In the genomic region with DNA sequence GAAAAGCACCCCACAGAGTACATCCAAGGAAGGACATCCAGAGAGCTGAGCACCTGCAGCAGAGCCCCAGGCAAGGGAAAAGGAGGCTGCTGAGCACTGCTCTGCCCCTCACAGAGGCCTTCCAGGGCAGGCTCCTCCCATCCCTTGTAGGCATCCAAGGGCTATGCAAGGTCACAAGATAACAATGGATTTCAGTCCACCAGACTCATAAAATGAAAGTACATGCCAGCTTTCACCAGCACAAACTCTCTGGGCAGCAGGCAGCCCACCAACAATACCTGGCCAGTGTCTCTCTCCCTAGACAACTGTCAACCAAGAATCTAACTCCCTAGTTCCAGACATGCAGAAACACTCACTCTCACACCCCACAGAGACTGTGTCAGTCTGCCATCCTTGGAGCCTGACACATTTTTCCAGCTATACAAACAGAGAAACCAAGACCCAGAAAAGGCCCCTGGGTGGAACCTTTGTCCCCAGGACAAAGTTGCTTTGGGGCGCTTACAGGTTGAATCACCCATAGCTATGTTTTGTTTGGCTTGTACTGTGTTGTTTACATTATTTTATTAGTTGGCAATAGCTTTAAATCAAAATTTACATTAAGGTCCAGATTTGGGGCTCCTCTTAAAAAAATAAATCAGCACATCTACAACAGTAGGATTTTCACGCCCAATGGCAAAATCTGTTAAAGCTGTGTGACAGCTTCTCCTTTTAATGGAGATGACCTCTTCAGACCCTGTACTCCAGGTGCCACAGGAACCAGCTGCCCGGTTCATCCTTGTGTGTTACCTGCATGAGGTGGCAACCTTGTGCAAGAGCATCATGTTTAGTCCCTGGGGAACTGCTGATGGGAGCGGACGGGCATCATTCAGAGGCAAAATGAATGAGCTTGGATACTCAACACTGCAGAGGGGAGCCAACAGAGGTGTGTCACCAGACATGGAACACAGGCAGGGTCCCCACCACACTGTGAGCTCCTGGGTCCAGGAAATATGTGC, we compare ENCODE assay signal across 17 cellular contexts. TPM values are rescaled to one million over a fixed set of nuclear protein-coding genes. Genes with fewer than 3 reads are reported as not detected.
DNase-seq lines count a peak whose midpoint lies in the region; ATAC-seq and TF ChIP-seq lines count a peak whose summit lies in the region.
"Had no signal": no experiment of that assay in that cellular context is flagged by ENCODE, and none has a peak within 500 bp of the region (broad histone marks: within the 10 kb centered on the region; RNA-seq: fewer than 3 reads in every experiment).

No MANE protein-coding gene starts in this region.

- H3K4me1 ChIP-seq in SK-N-SH (ENCODE audit: control insufficient read depth in 1 of 2, insufficient read depth in 2 of 2, low read depth in 1 of 2, low read length in 1 of 2) = peaks cover 0 to 18% of the 10 kb centered on the region in 2 experiments; a peak in 1 of 4 replicates
- H3K4me1 ChIP-seq in RWPE2 (ENCODE audit: insufficient read depth, poor library complexity, severe bottlenecking) = no peaks in the 10 kb centered on the region
- H3K4me1 ChIP-seq in spleen = peaks cover 14 to 44% (median 35%) of the 10 kb centered on the region in 6 donors
- peaks cover 13% of the 10 kb centered on the region for H3K4me1 ChIP-seq in OCI-LY7 (ENCODE audit: insufficient read depth, low read length, poor library complexity, severe bottlenecking)

- POLR2A ChIA-PET in SK-N-SH (lab: Yijun Ruan, JAX) = interaction anchor here (0.7 to 1.0 kb wide), 2 partner anchors 11 to 15 kb away, joined by 3 to 5 read pairs; no protein-coding TSS in a partner anchor
- POLR2A ChIA-PET in OCI-LY7 (lab: Charles Lee) = interaction anchor here (0.5 to 1.4 kb wide), 9 partner anchors 9 to 1040 kb away, joined by 3 to 5 read pairs (median 3); no protein-coding TSS in a partner anchor

- TF ChIP-seq EP300 in SK-N-SH (IDR thresholded peaks at IDR 0.05; ENCODE audit: borderline replicate concordance in 1 of 2, low read depth in 1 of 2, low read length in 1 of 2) = no peak

- H3K9me2 ChIP-seq in SK-N-SH = no peaks in the 10 kb centered on the region
- H3K9me2 ChIP-seq in OCI-LY7 (ENCODE audit: insufficient read depth, low read length) = no peaks in the 10 kb centered on the region

- TF ChIP-seq POLR2A in spleen (IDR thresholded peaks at IDR 0.05) = no peak

- no peak for TF ChIP-seq RAD21 in SK-N-SH (IDR thresholded peaks at IDR 0.05; ENCODE audit: low read length)

- H3K27ac ChIP-seq in SK-N-SH (ENCODE audit: low read depth in 2 of 2, low read length in 1 of 2) = peak overlapping the region in 1 of 2 experiments; percentile 39; a peak in 1 of 4 replicates
- no peak overlapping the region for H3K27ac ChIP-seq in RWPE2 (ENCODE audit: poor library complexity, severe bottlenecking)
- no peak overlapping the region for H3K27ac ChIP-seq in spleen
- H3K27ac ChIP-seq in OCI-LY7 (ENCODE audit: low read depth, low read length, poor library complexity, severe bottlenecking) = no peak overlapping the region
- H3K27ac ChIP-seq: epithelial cell of prostate had no signal

- peak; percentile 63 for DNase-seq in SK-N-SH
- peak; percentile 34 for DNase-seq in RWPE2 (ENCODE audit: low spot score)
- peak; percentile 43 for DNase-seq in islet precursor cell
- DNase-seq in spleen = peak; percentile 48
- no peak for DNase-seq in OCI-LY7 (ENCODE audit: low spot score)
- no peak for DNase-seq in NAMALWA (ENCODE audit: low spot score)
- DNase-seq: activated naive CD8-positive, alpha-beta T cell treated with anti-CD3 and anti-CD28 coated beads for 36 hours; NCI-H226; OCI-M1; stimulated activated naive CD4-positive, alpha-beta T cell; SW 1271 had no signal

- H3K79me2 ChIP-seq in SK-N-SH (ENCODE audit: insufficient read depth) = no peaks in the 10 kb centered on the region
- H3K79me2 ChIP-seq in OCI-LY7 (ENCODE audit: insufficient read depth, low read depth, low read length) = no peaks in the 10 kb centered on the region

- H3K4me2 ChIP-seq in SK-N-SH (no peak overlapping the region), OCI-LY7 (ENCODE audit: low read length) (no peak overlapping the region)

- H3K4me3 ChIP-seq in SK-N-SH (ENCODE audit: low read depth in 2 of 2, low read length in 1 of 2) (no peak overlapping the region), RWPE2 (ENCODE audit: severe bottlenecking) (no peak overlapping the region), spleen (no peak overlapping the region), OCI-LY7 (ENCODE audit: low read depth, low read length, poor library complexity, severe bottlenecking) (no peak overlapping the region)

- H2AFZ ChIP-seq in SK-N-SH (ENCODE audit: low read depth) = no peak overlapping the region
- H2AFZ ChIP-seq in OCI-LY7 (ENCODE audit: low read length) = no peak overlapping the region

- H3K27me3 ChIP-seq in SK-N-SH (ENCODE audit: insufficient read depth) = no peaks in the 10 kb centered on the region; the same call in 1 of the 2 replicates
- H3K27me3 ChIP-seq in RWPE2 (ENCODE audit: insufficient read depth, poor library complexity, severe bottlenecking) = peaks cover 45% of the 10 kb centered on the region
- H3K27me3 ChIP-seq in spleen (replicated peaks in 1 of 7) = peaks cover 6 to 47% (median 39%) of the 10 kb centered on the region in 7 donors

- no peaks in the 10 kb centered on the region for H3K36me3 ChIP-seq in SK-N-SH (replicated peaks in 1 of 2; ENCODE audit: control insufficient read depth in 1 of 2, insufficient read depth in 2 of 2, low read length in 1 of 2)
- no peaks in the 10 kb centered on the region for H3K36me3 ChIP-seq in RWPE2 (ENCODE audit: low read depth)
- no peaks in the 10 kb centered on the region for H3K36me3 ChIP-seq in spleen
- H3K36me3 ChIP-seq in OCI-LY7 (ENCODE audit: insufficient read depth, low read length) = no peaks in the 10 kb centered on the region

- no TSS peak for BruUV-seq in OCI-LY7 (replicated peaks; lab: Mats Ljungman, UMichigan)

- no peak overlapping the region for H3K9ac ChIP-seq in SK-N-SH

- no peaks in the 10 kb centered on the region for H3F3A ChIP-seq in SK-N-SH (replicated peaks; ENCODE audit: insufficient read depth)

- no peaks in the 10 kb centered on the region for H4K20me1 ChIP-seq in SK-N-SH (ENCODE audit: insufficient read depth)
- no peaks in the 10 kb centered on the region for H4K20me1 ChIP-seq in OCI-LY7 (ENCODE audit: insufficient read depth, low read length)

- WGBS in SK-N-SH (ENCODE audit: low lambda C conversion rate) = 67% methylated on average over 5 of the region's 5 CpGs
- 89 to 97% (median 92%) methylated on average over 5 of the region's 5 CpGs for WGBS in spleen, 5 donors

- ATAC-seq in SK-N-SH treated with all-trans-retinoic acid at 6 μM for 48 hours (no peak), RWPE2 (ENCODE audit: low read depth) (no peak), GM18868 (IDR thresholded peaks at IDR 0.05; ENCODE audit: unreplicated experiment) (no peak)
- ATAC-seq: left colon; naive thymus-derived CD8-positive, alpha-beta T cell had no signal

- CTCF ChIA-PET in SK-N-SH (lab: Yijun Ruan, JAX) (interaction anchor here (1.0 to 12.7 kb wide), 6 partner anchors 14 to 579 kb away, joined by 3 to 191 read pairs (median 4); no protein-coding TSS in a partner anchor), OCI-LY7 (lab: Charles Lee; ENCODE audit: unreplicated experiment) (interaction anchor here (1.5 to 1.6 kb wide), 2 partner anchors 12 to 15 kb away, joined by 3 to 4 read pairs; no protein-coding TSS in a partner anchor)

- no peaks in the 10 kb centered on the region for H3K9me3 ChIP-seq in SK-N-SH
- no peaks in the 10 kb centered on the region for H3K9me3 ChIP-seq in RWPE2 (ENCODE audit: severe bottlenecking)
- no peaks in the 10 kb centered on the region for H3K9me3 ChIP-seq in spleen
- no peaks in the 10 kb centered on the region for H3K9me3 ChIP-seq in OCI-LY7 (ENCODE audit: low read length)

- intact Hi-C loops in spleen (cut with DNase I; ENCODE audit: low total_unique reads) (no loop called here), OCI-LY7 (cut with micrococcal nuclease; ENCODE audit: unreplicated experiment) (no loop called here)

- TF ChIP-seq CTCF in SK-N-SH (IDR thresholded peaks at IDR 0.05) (no peak), RWPE2 (IDR thresholded peaks at IDR 0.05; ENCODE audit: poor library complexity, severe bottlenecking) (no peak), spleen (IDR thresholded peaks at IDR 0.05 in 8 of 11, conservative IDR thresholded peaks at IDR 0.05 in 3 of 11) (no peak), OCI-LY7 (conservative IDR thresholded peaks at IDR 0.05; ENCODE audit: low read length) (no peak)

TF ChIP-seq in SK-N-SH, 30 proteins besides CTCF, POLR2A, EP300 and RAD21:
- TF ChIP-seq SMC3 (IDR thresholded peaks at IDR 0.05; ENCODE audit: low read depth, low read length) (no peak), GATA2 (CRISPR knock-in tag; IDR thresholded peaks at IDR 0.05) (peak; percentile 28; the same call in 1 of the 2 replicates), FOXM1 (IDR thresholded peaks at IDR 0.05; ENCODE audit: low read depth) (no peak)

TF ChIP-seq in SK-N-SH treated with all-trans-retinoic acid at 6 μM for 48 hours, 23 proteins besides CTCF, POLR2A, EP300 and RAD21 (continues in another document):
- TF ChIP-seq BACH2 (CRISPR knock-in tag; IDR thresholded peaks at IDR 0.05; ENCODE audit: borderline replicate concordance) (no peak), RARB (CRISPR knock-in tag; IDR thresholded peaks at IDR 0.05) (no peak), ZNF70 (CRISPR knock-in tag; IDR thresholded peaks at IDR 0.05) (no peak), GLIS3 (CRISPR knock-in tag; IDR thresholded peaks at IDR 0.05) (no peak), ISL1 (CRISPR knock-in tag; IDR thresholded peaks at IDR 0.05) (no peak), PPARA (CRISPR knock-in tag; IDR thresholded peaks at IDR 0.05; ENCODE audit: borderline replicate concordance) (no peak)
- TF ChIP-seq, protein P1, sequence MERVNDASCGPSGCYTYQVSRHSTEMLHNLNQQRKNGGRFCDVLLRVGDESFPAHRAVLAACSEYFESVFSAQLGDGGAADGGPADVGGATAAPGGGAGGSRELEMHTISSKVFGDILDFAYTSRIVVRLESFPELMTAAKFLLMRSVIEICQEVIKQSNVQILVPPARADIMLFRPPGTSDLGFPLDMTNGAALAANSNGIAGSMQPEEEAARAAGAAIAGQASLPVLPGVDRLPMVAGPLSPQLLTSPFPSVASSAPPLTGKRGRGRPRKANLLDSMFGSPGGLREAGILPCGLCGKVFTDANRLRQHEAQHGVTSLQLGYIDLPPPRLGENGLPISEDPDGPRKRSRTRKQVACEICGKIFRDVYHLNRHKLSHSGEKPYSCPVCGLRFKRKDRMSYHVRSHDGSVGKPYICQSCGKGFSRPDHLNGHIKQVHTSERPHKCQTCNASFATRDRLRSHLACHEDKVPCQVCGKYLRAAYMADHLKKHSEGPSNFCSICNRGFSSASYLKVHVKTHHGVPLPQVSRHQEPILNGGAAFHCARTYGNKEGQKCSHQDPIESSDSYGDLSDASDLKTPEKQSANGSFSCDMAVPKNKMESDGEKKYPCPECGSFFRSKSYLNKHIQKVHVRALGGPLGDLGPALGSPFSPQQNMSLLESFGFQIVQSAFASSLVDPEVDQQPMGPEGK (CRISPR knock-in tag; IDR thresholded peaks at IDR 0.05; ENCODE audit: borderline replicate concordance) = no peak

RNA-seq across cellular contexts. Expression of a gene that starts 5.2 kb away (rescaled TPM):
- polyA plus RNA-seq in SK-N-SH (2012; rRNA removed) = 0.13 and 0.24 TPM in 2 replicates
- 0.10 and 0.29 TPM in 2 replicates for polyA plus RNA-seq in SK-N-SH (2012; cell fraction: cytosol; rRNA removed)
- polyA plus RNA-seq in SK-N-SH (2012; cell fraction: nucleus; rRNA removed) = 0.09 and 0.10 TPM in 2 replicates
- under 1 TPM in 4 of 7 donors, not detected in 3; 0.10 to 0.42 (median 0.17) TPM for total RNA-seq in spleen
- polyA plus RNA-seq in spleen = under 1 TPM in 2 of 3 donors, not detected in 1; 0.06 to 0.18 TPM
- 0.75 and 1.6 TPM in 2 replicates for total RNA-seq in OCI-LY7 (2014; rRNA removed; shearing (Covaris generic))
- total RNA-seq in OCI-LY7 (2022) = 3.1 and 3.7 TPM in 2 replicates
- total RNA-seq: activated naive CD8-positive, alpha-beta T cell treated with anti-CD3 and anti-CD28 coated beads for 36 hours; M059J; naive thymus-derived CD8-positive, alpha-beta T cell had no signal
- polyA plus RNA-seq: naive thymus-derived CD8-positive, alpha-beta T cell had no signal

Comparison
In these comparisons a context has a peak if more than half of its experiments do, and no peak if none do; other contexts are left out.
1. DNase-seq: peak in SK-N-SH (single experiment), RWPE2 (single experiment), islet precursor cell (single experiment) and spleen (single experiment); none in OCI-LY7 (single experiment) and NAMALWA (single experiment).